Comparison of ENCODE assay signal across 9 cellular contexts in genomic region chr1:201461783-201462441, GRCh38. TPM values are rescaled to one million over a fixed set of nuclear protein-coding genes. Genes with fewer than 3 reads are reported as not detected.
DNase-seq lines count a peak whose midpoint lies in the region; ATAC-seq and TF ChIP-seq lines count a peak whose summit lies in the region.
"Had no signal": no experiment of that assay in that cellular context is flagged by ENCODE, and none has a peak within 500 bp of the region (broad histone marks: within the 10 kb centered on the region; RNA-seq: fewer than 3 reads in every experiment).

No MANE protein-coding gene starts in this region.

- H3K27ac Mint-ChIP-seq in GM23338 = no peak overlapping the region

- WGBS in esophagus squamous epithelium, 2 donors = 23 to 49% methylated on average over 7 to 10 of the region's 12 CpGs

- ATAC-seq in HG03442 (IDR thresholded peaks at IDR 0.05; ENCODE audit: unreplicated experiment) (no peak), GM23338 (no peak; the same call in 2 of the 3 replicates)

- H3K9me3 ChIP-seq in NT2/D1 (ENCODE audit: insufficient read depth, low read length) = no peaks in the 10 kb centered on the region
- H3K9me3 ChIP-seq in esophagus squamous epithelium = no peaks in the 10 kb centered on the region

- intact Hi-C loops in esophagus squamous epithelium (cut with DNase I) = no loop called here

- peak; percentile 90 for DNase-seq in AG08396 (ENCODE audit: low spot score)
- DNase-seq in NT2/D1 (ENCODE audit: low read depth, low spot score) = no peak
- no peak for DNase-seq in esophagus squamous epithelium (lab: John Stamatoyannopoulos, UW)
- peak; percentile 68 for DNase-seq in occipital lobe (lab: John Stamatoyannopoulos, UW)
- no peak for DNase-seq in NCI-H345 (lab: John Stamatoyannopoulos, UW)
- no peak for DNase-seq in activated CD4-positive, alpha-beta T cell treated with anti-CD3 and anti-CD28 coated beads, Interleukin-2, amount 50 U/mL, for 1 hour
- no peak for DNase-seq in GM23338 (ENCODE audit: low spot score)

- peak overlapping the region; percentile 93 to 98 (median 94) for H3K27ac ChIP-seq in esophagus squamous epithelium
- no peak overlapping the region for H3K27ac ChIP-seq in GM23338 (ENCODE audit: low read depth)

- no peaks in the 10 kb centered on the region for H3K9me2 ChIP-seq in GM23338 (ENCODE audit: insufficient read depth)

- peaks cover 2% of the 10 kb centered on the region for H4K20me1 ChIP-seq in GM23338 (replicated peaks; ENCODE audit: insufficient read depth)

- H3K4me1 ChIP-seq in NT2/D1 (ENCODE audit: insufficient read depth, insufficient read length) (peaks cover 26% of the 10 kb centered on the region), esophagus squamous epithelium (peaks cover 53 to 85% (median 76%) of the 10 kb centered on the region in 3 donors), GM23338 (ENCODE audit: insufficient read depth) (peaks cover 3% of the 10 kb centered on the region)

- peaks cover 7% of the 10 kb centered on the region; the same call in 1 of the 2 replicates for H3F3A ChIP-seq in GM23338 (replicated peaks; ENCODE audit: low read depth)

- peaks cover 15% of the 10 kb centered on the region for H3K27me3 Mint-ChIP-seq in GM23338 (ENCODE audit: insufficient read depth, low read depth, poor library complexity)

- peaks cover 17% of the 10 kb centered on the region for H3K4me1 Mint-ChIP-seq in GM23338

- H3K9me3 Mint-ChIP-seq in GM23338 = no peaks in the 10 kb centered on the region

- TF ChIP-seq POLR2A in esophagus squamous epithelium (IDR thresholded peaks at IDR 0.05) = peak in 1 of 4 donors; percentile 31

- no peak for TF ChIP-seq CTCF in esophagus squamous epithelium (IDR thresholded peaks at IDR 0.05)
- no peak for TF ChIP-seq CTCF in GM23338 (conservative IDR thresholded peaks at IDR 0.05; ENCODE audit: low read depth in 2 of 2)

- H3K36me3 Mint-ChIP-seq in GM23338 (ENCODE audit: low read depth) = peaks cover 18% of the 10 kb centered on the region

- H2AFZ ChIP-seq in GM23338 = no peak overlapping the region

- peaks cover 2% of the 10 kb centered on the region for H3K79me2 ChIP-seq in GM23338 (replicated peaks; ENCODE audit: insufficient read depth)

- peak overlapping the region; percentile 17 for H3K9ac ChIP-seq in NT2/D1 (ENCODE audit: insufficient read length, low read depth)

- H3K4me2 ChIP-seq in GM23338 = no peak overlapping the region

- H3K4me3 Mint-ChIP-seq in GM23338 = no peak overlapping the region

- H3K36me3 ChIP-seq in NT2/D1 (ENCODE audit: insufficient read depth, insufficient read length, low read length) = peaks cover 28% of the 10 kb centered on the region
- H3K36me3 ChIP-seq in esophagus squamous epithelium = peaks cover 8 to 21% (median 15%) of the 10 kb centered on the region in 3 donors
- H3K36me3 ChIP-seq in GM23338 (ENCODE audit: insufficient read depth) = no peaks in the 10 kb centered on the region; the same call in 1 of the 2 replicates

- H3K4me3 ChIP-seq in NT2/D1 (ENCODE audit: insufficient read length, low read depth) (no peak overlapping the region), esophagus squamous epithelium (peak overlapping the region in 2 of 4 donors; percentile 1 to 3), GM23338 (no peak overlapping the region)

- no peaks in the 10 kb centered on the region for H3K27me3 ChIP-seq in NT2/D1 (ENCODE audit: insufficient read depth, insufficient read length)
- no peaks in the 10 kb centered on the region for H3K27me3 ChIP-seq in esophagus squamous epithelium
- H3K27me3 ChIP-seq in GM23338 (ENCODE audit: insufficient read depth) = no peaks in the 10 kb centered on the region

TF ChIP-seq in GM23338, 12 proteins besides CTCF, POLR2A, EP300 and RAD21 (continues in another document):
- no peak for TF ChIP-seq REST (IDR thresholded peaks at IDR 0.05; ENCODE audit: unreplicated experiment)
- no peak for TF ChIP-seq CREB1 (CRISPR knock-in tag; IDR thresholded peaks at IDR 0.05; ENCODE audit: low read depth)
- TF ChIP-seq EZH2phosphoT487 (IDR thresholded peaks at IDR 0.05; ENCODE audit: unreplicated experiment) = no peak

RNA-seq across cellular contexts. Expression of gene PHLDA3, which starts 7.1 kb away (rescaled TPM):
- total RNA-seq in esophagus squamous epithelium = 10 to 100 TPM; 60.9 to 87.9 (median 75.1) TPM
- 9.8 TPM for total RNA-seq in occipital lobe
- 87.4 and 111 TPM in 2 replicates for total RNA-seq in GM23338 (2014; rRNA removed; shearing (Covaris generic))
- 37.5 and 38.9 TPM in 2 replicates for polyA plus RNA-seq in GM23338 (2016; fragmentation: Nextera tagmentation; extraction: Ambion mirVana)

RNA-seq across cellular contexts. Expression of gene TNNI1, which starts 40.4 kb away (rescaled TPM):
- total RNA-seq in esophagus squamous epithelium = not detected
- total RNA-seq in occipital lobe = not detected
- total RNA-seq in GM23338 (2014; rRNA removed; shearing (Covaris generic)) = not detected in 2 replicates
- 0.36 and 4.1 TPM in 2 replicates for polyA plus RNA-seq in GM23338 (2016; fragmentation: Nextera tagmentation; extraction: Ambion mirVana)
- total RNA-seq: activated CD8-positive, alpha-beta memory T cell treated with anti-CD3 and anti-CD28 coated beads for 36 hours had no signal

RNA-seq across cellular contexts. Expression of gene CSRP1, which starts 45.0 kb away (rescaled TPM):
- total RNA-seq in esophagus squamous epithelium (1,000 to 10,000 TPM in 1 of 4 donors, 100 to 1,000 TPM in 3; 243 to 1,044 (median 363) TPM), occipital lobe (16.8 TPM)
- 24.1 and 29.9 TPM in 2 replicates for total RNA-seq in GM23338 (2014; rRNA removed; shearing (Covaris generic))
- polyA plus RNA-seq in GM23338 (2016; fragmentation: Nextera tagmentation; extraction: Ambion mirVana) = 5.8 and 6.2 TPM in 2 replicates

Comparison
In these comparisons a context has a peak if more than half of its experiments do, and no peak if none do; other contexts are left out.
1. DNase-seq: peak in AG08396 (single experiment) and occipital lobe (single experiment); none in NT2/D1 (single experiment), esophagus squamous epithelium (single experiment), NCI-H345 (single experiment), activated CD4-positive, alpha-beta T cell treated with anti-CD3 and anti-CD28 coated beads, Interleukin-2, amount 50 U/mL, for 1 hour (single experiment) and GM23338 (single experiment).